In genomic region chr6:134052776-134053120, GRCh38 we compare ENCODE assay signal across 8 cellular contexts. TPM values are rescaled to one million over a fixed set of nuclear protein-coding genes. Genes with fewer than 3 reads are reported as not detected.
DNase-seq lines count a peak whose midpoint lies in the region; ATAC-seq, FAIRE-seq and TF ChIP-seq lines count a peak whose summit lies in the region.

No MANE protein-coding gene starts in this region.

- peak overlapping the region; percentile 72 for H2AFZ ChIP-seq in GM12878 (ENCODE audit: control insufficient read depth, low read depth, low read length)

- POLR2A ChIA-PET in GM12878 (lab: Charles Lee), result no interaction called here

- DNase-seq in heart right ventricle, result no peak
- DNase-seq in Right ventricle myocardium inferior (ENCODE audit: missing footprints), result no peak
- DNase-seq in GM12878 (ENCODE audit: low read depth, low spot score), result no peak
- no peak for DNase-seq in mesothelial cell of epicardium (ENCODE audit: low spot score in 2 of 2, unreplicated experiment in 2 of 2)
- DNase-seq in uterus, result no peak
- DNase-seq in mucosa of descending colon, result no peak
- DNase-seq in NCI-H82 treated with DMSO at 0.1 percent for 48 hours (lab: John Stamatoyannopoulos, UW; ENCODE audit: unreplicated experiment), result no peak

- TF ChIP-seq RAD21 in GM12878 (IDR thresholded peaks at IDR 0.05; ENCODE audit: insufficient read depth, low read depth, low read length), result no peak

- H3K9me3 Mint-ChIP-seq in mesothelial cell of epicardium, result no peaks in the 10 kb centered on the region

- H3K27ac ChIP-seq in heart right ventricle (peak overlapping the region; percentile 70 to 90 (median 84)), GM12878 (ENCODE audit: control insufficient read depth, insufficient read depth) (no peak overlapping the region), uterus (peak overlapping the region; percentile 77 to 83)

- H3K4me3 ChIP-seq in heart right ventricle (peak overlapping the region in 8 of 10 donors; percentile 36 to 75 (median 68)), GM12878 (peak overlapping the region; percentile 77; the same call in 1 of the 2 replicates), uterus (peak overlapping the region; percentile 52 to 80), mucosa of descending colon (no peak overlapping the region)

- H3K4me1 ChIP-seq in heart right ventricle (peaks cover 0 to 48% (median 6%) of the 10 kb centered on the region in 9 donors), GM12878 (ENCODE audit: control insufficient read depth, insufficient read depth, low read length) (no peaks in the 10 kb centered on the region), uterus (no peaks in the 10 kb centered on the region), mucosa of descending colon (ENCODE audit: low read depth) (no peaks in the 10 kb centered on the region)

- WGBS in heart right ventricle, 2 donors, result 0 to 3% methylated on average over 1 of the region's 1 CpG
- WGBS in GM12878 (ENCODE audit: insufficient coverage, insufficient replicate concordance, low lambda C conversion rate, missing lambda C conversion rate), result 0% methylated on average over 1 of the region's 1 CpG

- H3K9ac ChIP-seq in GM12878 (ENCODE audit: control insufficient read depth, insufficient read depth, low read length), result no peak overlapping the region; the same call in 1 of the 2 replicates

- peak overlapping the region; percentile 82; the same call in 1 of the 2 replicates for H3K4me2 ChIP-seq in GM12878 (ENCODE audit: control insufficient read depth, insufficient read depth)

- TF ChIP-seq CTCF in heart right ventricle (IDR thresholded peaks at IDR 0.05) (no peak), GM12878 (IDR thresholded peaks at IDR 0.05 in 2 of 3, conservative IDR thresholded peaks at IDR 0.05 in 1 of 3; ENCODE audit: control insufficient read depth in 2 of 3, extremely low read depth in 1 of 3, insufficient read depth in 1 of 3, low read depth in 3 of 3, low read length in 3 of 3) (no peak), mesothelial cell of epicardium (IDR thresholded peaks at IDR 0.05; ENCODE audit: unreplicated experiment) (no peak), uterus (IDR thresholded peaks at IDR 0.05) (no peak), mucosa of descending colon (IDR thresholded peaks at IDR 0.05) (no peak)

- RAD21 ChIA-PET in GM12878 (lab: Charles Lee; ENCODE audit: unreplicated experiment), result no interaction called here

- H3K4me3 Mint-ChIP-seq in mesothelial cell of epicardium, result peak overlapping the region; percentile 85

- ATAC-seq in heart right ventricle (no peak), Right ventricle myocardium inferior (no peak), GM12878 (no peak), mucosa of descending colon (no peak), HG03097 (IDR thresholded peaks at IDR 0.05; ENCODE audit: low FRiP score, unreplicated experiment) (no peak)

- no peaks in the 10 kb centered on the region for H3K27me3 Mint-ChIP-seq in mesothelial cell of epicardium (ENCODE audit: low read depth)

- no peak for TF ChIP-seq EP300 in GM12878 (IDR thresholded peaks at IDR 0.05; ENCODE audit: borderline replicate concordance in 1 of 2, control insufficient read depth in 1 of 2, low read depth in 2 of 2, low read length in 2 of 2)

- no peaks in the 10 kb centered on the region for H3K79me2 ChIP-seq in GM12878 (ENCODE audit: control insufficient read depth, insufficient read depth, low read length)

- no peaks in the 10 kb centered on the region for H3K9me3 ChIP-seq in heart right ventricle
- no peaks in the 10 kb centered on the region for H3K9me3 ChIP-seq in GM12878 (replicated peaks; ENCODE audit: control insufficient read depth, insufficient read depth, low read length)
- no peaks in the 10 kb centered on the region for H3K9me3 ChIP-seq in uterus
- H3K9me3 ChIP-seq in mucosa of descending colon, result no peaks in the 10 kb centered on the region

- H3K27me3 ChIP-seq in heart right ventricle (no peaks in the 10 kb centered on the region), GM12878 (replicated peaks in 1 of 2; ENCODE audit: control insufficient read depth in 2 of 2, insufficient read depth in 2 of 2, low read length in 1 of 2) (peaks cover 0 to 3% of the 10 kb centered on the region in 2 experiments; a peak in 1 of 4 replicates), uterus (no peaks in the 10 kb centered on the region)

- CTCF ChIA-PET in GM12878 (lab: Yijun Ruan, JAX), result interaction anchor here (0.8 to 4.7 kb wide), 5 partner anchors 11 to 131 kb away, joined by 3 to 23 read pairs (median 4); no protein-coding TSS in a partner anchor

- no TSS peak for BruUV-seq in GM12878 (replicated peaks; lab: Mats Ljungman, UMichigan)

- H3K27ac Mint-ChIP-seq in mesothelial cell of epicardium, result peak overlapping the region; percentile 89

- H3K36me3 Mint-ChIP-seq in mesothelial cell of epicardium, result no peaks in the 10 kb centered on the region

- H3K4me1 Mint-ChIP-seq in mesothelial cell of epicardium, result peaks cover 56% of the 10 kb centered on the region

- no peaks in the 10 kb centered on the region for H3K36me3 ChIP-seq in heart right ventricle
- no peaks in the 10 kb centered on the region for H3K36me3 ChIP-seq in GM12878 (ENCODE audit: control insufficient read depth in 2 of 2, insufficient read depth in 2 of 2, low read length in 1 of 2)
- no peaks in the 10 kb centered on the region for H3K36me3 ChIP-seq in uterus
- no peaks in the 10 kb centered on the region for H3K36me3 ChIP-seq in mucosa of descending colon (ENCODE audit: low read depth)

- SMC1A ChIA-PET in GM12878 (lab: Charles Lee; ENCODE audit: uncharacterized antibody, unreplicated experiment), result interaction anchor here (0.8 kb wide), 1 partner anchor 10 kb away, joined by 3 read pairs; no protein-coding TSS in a partner anchor

- TF ChIP-seq POLR2A in GM12878 (IDR thresholded peaks at IDR 0.05; ENCODE audit: low read depth, low read length), result no peak
- TF ChIP-seq POLR2A in uterus (IDR thresholded peaks at IDR 0.05), result no peak

- FAIRE-seq in GM12878 (lab: Jason Lieb, UNC), result peak; percentile 90

- intact Hi-C loops in heart right ventricle (cut with DNase I), result no loop called here
- intact Hi-C loops in Right ventricle myocardium inferior (cut with DNase I), result no loop called here
- intact Hi-C loops in GM12878 (cut with micrococcal nuclease; ENCODE audit: unreplicated experiment), result no loop called here
- intact Hi-C loops in uterus (cut with DNase I; ENCODE audit: low total_unique reads), result no loop called here
- intact Hi-C loops in mucosa of descending colon (cut with DNase I, micrococcal nuclease), result no loop called here

- in situ Hi-C loops in GM12878 (cut with MboI), result no loop called here

- H4K20me1 ChIP-seq in GM12878 (ENCODE audit: control insufficient read depth, insufficient read depth), result no peaks in the 10 kb centered on the region

TF ChIP-seq in GM12878, 131 proteins besides CTCF, POLR2A, EP300 and RAD21 (continues in another document):
- no peak for TF ChIP-seq NKRF (conservative IDR thresholded peaks at IDR 0.05)

RNA-seq across cellular contexts. Expression of gene SLC2A12, which starts 0.3 kb away (rescaled TPM):
- total RNA-seq in heart right ventricle (10 to 100 TPM in 9 of 10 donors, 1 to 10 TPM in 1; 9.6 to 49.1 (median 21.6) TPM), Right ventricle myocardium inferior (19.3 TPM), GM12878 (2014; rRNA removed) (not detected in 2 replicates), GM12878 (2014; rRNA removed; fragmentation: Illumina TruSeq; extraction: Trizol) (not detected in 2 replicates), GM12878 (2021) (0.05 TPM in 1 of 2 replicates, not detected in the other), mesothelial cell of epicardium (7.8 to 8.7 TPM (median 8.1 TPM) in 3 replicates), uterus (1 to 10 TPM; 1.5 to 10.0 (median 2.4) TPM), mucosa of descending colon (1 to 10 TPM in 2 of 3 donors, under 1 TPM in 1; 0.46 to 2.0 (median 1.0) TPM)
- polyA plus RNA-seq in heart right ventricle (1 to 10 TPM; 3.7 to 5.1 TPM), GM12878 (2011; rRNA removed) (0.10 and 0.12 TPM in 2 replicates), GM12878 (2014; fragmentation: Illumina TruSeq; extraction: Trizol) (0.01 TPM in 1 of 2 replicates, not detected in the other), GM12878 (2014; fragmentation: Nextera tagmentation; extraction: Ambion mirVana) (not detected), GM12878 (2014; rRNA removed) (0.04 TPM in 1 of 2 replicates, not detected in the other), GM12878 (2016; fragmentation: Nextera tagmentation; extraction: Ambion mirVana) (not detected)
- total RNA-seq in GM12878 (2013; cell fraction: nucleolus; rRNA removed), result 0.12 and 0.21 TPM in 2 replicates
- polyA plus RNA-seq in GM12878 (2011; ENCODE audit: low read depth), result 0.05 TPM
- 0.07 TPM in 2 replicates for polyA plus RNA-seq in GM12878 (2011; cell fraction: cytosol; rRNA removed)
- 0.07 TPM in 2 replicates for polyA plus RNA-seq in GM12878 (2011; cell fraction: nucleus; rRNA removed)
- 0.05 and 0.07 TPM in 2 replicates for polyA plus RNA-seq in GM12878 (2012)
- 0.22 and 0.41 TPM in 2 replicates for polyA minus RNA-seq in GM12878 (2011; rRNA and poly(A)+ RNA removed)
- polyA minus RNA-seq in GM12878 (2011; cell fraction: cytosol; rRNA and poly(A)+ RNA removed), result not detected in 2 replicates
- polyA minus RNA-seq in GM12878 (2011; cell fraction: nucleus; rRNA and poly(A)+ RNA removed), result 0.10 and 0.12 TPM in 2 replicates
